Comparison of ENCODE assay signal across 13 cellular contexts in genomic region chr19:38073806-38074685, GRCh38.
A peak's percentile ranks its signal among the peaks of the same experiment; 100 is the strongest.
DNase-seq lines count a peak whose midpoint lies in the region; ATAC-seq and TF ChIP-seq lines count a peak whose summit lies in the region.
"Had no signal": no experiment of that assay in that cellular context is flagged by ENCODE, and none has a peak within 500 bp of the region (broad histone marks: within the 10 kb centered on the region; RNA-seq: fewer than 3 reads in every experiment).

No MANE protein-coding gene starts in this region.

- H3K4me2 ChIP-seq in GM23338 (no peak overlapping the region), hepatocyte (no peak overlapping the region)

- H4K20me1 ChIP-seq in GM23338 (replicated peaks; ENCODE audit: insufficient read depth) (no peaks in the 10 kb centered on the region), hepatocyte (ENCODE audit: insufficient read depth, poor library complexity, severe bottlenecking) (peaks cover 8% of the 10 kb centered on the region)

- H3K27ac ChIP-seq in GM23338 (ENCODE audit: low read depth) (0 out of 2 replicates have a peak overlapping the region, but pooled peaks have one; percentile 66), hepatocyte (no peak overlapping the region)
- H3K27ac ChIP-seq: Peyer's patch had no signal

- peaks cover 8% of the 10 kb centered on the region for H3K4me1 Mint-ChIP-seq in GM23338
- peaks cover 2% of the 10 kb centered on the region for H3K4me1 Mint-ChIP-seq in activated CD4-positive, alpha-beta T cell treated with anti-CD3 and anti-CD28 coated beads, Interleukin-2, amount 10 ng/mL, durations not matched to agents 24 days and 14 days

- DNase-seq in GM23338 (ENCODE audit: low spot score) (peak; percentile 81), NCI-H82 treated with DMSO at 0.1 percent for 48 hours (lab: John Stamatoyannopoulos, UW; ENCODE audit: unreplicated experiment) (peak; percentile 98), hepatocyte (ENCODE audit: low spot score) (peak; percentile 34), retina (peak; percentile 85), COR-L47 (lab: John Stamatoyannopoulos, UW) (no peak), NCI-H2107 treated with DMSO at 0.1 percent for 48 hours (lab: John Stamatoyannopoulos, UW; ENCODE audit: unreplicated experiment) (no peak)
- no peak for DNase-seq in activated CD4-positive, alpha-beta T cell treated with anti-CD3 and anti-CD28 coated beads, Interleukin-2, amount 10 ng/mL, durations not matched to agents 24 days and 14 days
- DNase-seq: activated CD4-positive, CD25-positive, alpha-beta regulatory T cell; activated gamma-delta T cell treated with Interleukin-2 at 50 U/mL for 16 hours; EL had no signal

- no peaks in the 10 kb centered on the region for H3K9me3 ChIP-seq in hepatocyte (ENCODE audit: low read depth)
- H3K9me3 ChIP-seq: Peyer's patch had no signal

- 79% methylated on average over 18 of the region's 18 CpGs for whole genome bisulfite sequencing in hepatocyte (ENCODE audit: low lambda C conversion rate, missing lambda C conversion rate)

- H3K27me3 Mint-ChIP-seq in GM23338 (ENCODE audit: insufficient read depth, low read depth, poor library complexity): peaks cover 9% of the 10 kb centered on the region
- H3K27me3 Mint-ChIP-seq in activated CD4-positive, alpha-beta T cell treated with anti-CD3 and anti-CD28 coated beads, Interleukin-2, amount 10 ng/mL, durations not matched to agents 24 days and 14 days: no peaks in the 10 kb centered on the region
- H3K27me3 Mint-ChIP-seq: stimulated activated naive CD8-positive, alpha-beta T cell treated with anti-CD3 and anti-CD28 coated beads, Interleukin-15, Interleukin-2, amounts not matched to agents 100 ng/mL and 50 ng/mL, for 24 hours had no signal

- ATAC-seq in GM23338: peak; percentile 99
- ATAC-seq in HG02840 (IDR thresholded peaks at IDR 0.05; ENCODE audit: low FRiP score, unreplicated experiment): no peak

- H3K4me3 ChIP-seq in GM23338 (no peak overlapping the region), hepatocyte (no peak overlapping the region)
- H3K4me3 ChIP-seq: Peyer's patch had no signal

- no peak overlapping the region for H3K4me3 Mint-ChIP-seq in GM23338
- H3K4me3 Mint-ChIP-seq in activated CD4-positive, alpha-beta T cell treated with anti-CD3 and anti-CD28 coated beads, Interleukin-2, amount 10 ng/mL, durations not matched to agents 24 days and 14 days: no peak overlapping the region
- H3K4me3 Mint-ChIP-seq: stimulated activated naive CD8-positive, alpha-beta T cell treated with anti-CD3 and anti-CD28 coated beads, Interleukin-15, Interleukin-2, amounts not matched to agents 100 ng/mL and 50 ng/mL, for 24 hours had no signal

- TF ChIP-seq CTCF in GM23338 (conservative IDR thresholded peaks at IDR 0.05; ENCODE audit: low read depth in 2 of 2): peak; percentile 63 to 90
- TF ChIP-seq CTCF in hepatocyte (IDR thresholded peaks at IDR 0.05; ENCODE audit: poor library complexity): peak; percentile 26

- H3F3A ChIP-seq in GM23338 (replicated peaks; ENCODE audit: low read depth): no peaks in the 10 kb centered on the region

- 0 out of 2 replicates have a peak overlapping the region, but pooled peaks have one; percentile 47 for H3K27ac Mint-ChIP-seq in GM23338
- no peak overlapping the region for H3K27ac Mint-ChIP-seq in activated CD4-positive, alpha-beta T cell treated with anti-CD3 and anti-CD28 coated beads, Interleukin-2, amount 10 ng/mL, durations not matched to agents 24 days and 14 days
- H3K27ac Mint-ChIP-seq: stimulated activated naive CD8-positive, alpha-beta T cell treated with anti-CD3 and anti-CD28 coated beads, Interleukin-15, Interleukin-2, amounts not matched to agents 100 ng/mL and 50 ng/mL, for 24 hours had no signal

- H3K36me3 ChIP-seq in GM23338 (ENCODE audit: insufficient read depth): no peaks in the 10 kb centered on the region
- no peaks in the 10 kb centered on the region for H3K36me3 ChIP-seq in hepatocyte (replicated peaks; ENCODE audit: insufficient read depth, low read depth)

- no peaks in the 10 kb centered on the region for H3K9me2 ChIP-seq in GM23338 (ENCODE audit: insufficient read depth)
- no peaks in the 10 kb centered on the region for H3K9me2 ChIP-seq in hepatocyte (replicated peaks; ENCODE audit: insufficient read depth)

- H2AFZ ChIP-seq in GM23338 (no peak overlapping the region), hepatocyte (no peak overlapping the region)

- intact Hi-C loops in activated CD4-positive, alpha-beta T cell treated with anti-CD3 and anti-CD28 coated beads, Interleukin-2, amount 10 ng/mL, durations not matched to agents 24 days and 14 days (cut with micrococcal nuclease): no loop called here

- peaks cover 5% of the 10 kb centered on the region; the same call in 2 of the 3 replicates for H3K36me3 Mint-ChIP-seq in GM23338 (ENCODE audit: low read depth)
- no peaks in the 10 kb centered on the region for H3K36me3 Mint-ChIP-seq in activated CD4-positive, alpha-beta T cell treated with anti-CD3 and anti-CD28 coated beads, Interleukin-2, amount 10 ng/mL, durations not matched to agents 24 days and 14 days (ENCODE audit: low read depth)

- H3K79me2 ChIP-seq in GM23338 (replicated peaks; ENCODE audit: insufficient read depth) (no peaks in the 10 kb centered on the region; the same call in 1 of the 2 replicates), hepatocyte (peaks cover 2% of the 10 kb centered on the region)

- H3K27me3 ChIP-seq in GM23338 (ENCODE audit: insufficient read depth) (no peaks in the 10 kb centered on the region), hepatocyte (no peaks in the 10 kb centered on the region)
- H3K27me3 ChIP-seq: Peyer's patch had no signal

- H3K4me1 ChIP-seq in GM23338 (ENCODE audit: insufficient read depth) (no peaks in the 10 kb centered on the region), hepatocyte (ENCODE audit: insufficient read depth) (no peaks in the 10 kb centered on the region)
- H3K4me1 ChIP-seq: Peyer's patch had no signal

- H3K9me3 Mint-ChIP-seq in GM23338: peaks cover 2% of the 10 kb centered on the region; the same call in 2 of the 3 replicates
- H3K9me3 Mint-ChIP-seq in activated CD4-positive, alpha-beta T cell treated with anti-CD3 and anti-CD28 coated beads, Interleukin-2, amount 10 ng/mL, durations not matched to agents 24 days and 14 days: no peaks in the 10 kb centered on the region
- H3K9me3 Mint-ChIP-seq: stimulated activated naive CD8-positive, alpha-beta T cell treated with anti-CD3 and anti-CD28 coated beads, Interleukin-15, Interleukin-2, amounts not matched to agents 100 ng/mL and 50 ng/mL, for 24 hours had no signal

TF ChIP-seq in GM23338, 12 proteins besides CTCF, POLR2A, EP300 and RAD21 (continues in another document):
- no peak for TF ChIP-seq CREB1 (CRISPR knock-in tag; IDR thresholded peaks at IDR 0.05; ENCODE audit: low read depth)
- TF ChIP-seq ZNF462 (CRISPR knock-in tag; IDR thresholded peaks at IDR 0.05): no peak
- no peak for TF ChIP-seq NANOG (IDR thresholded peaks at IDR 0.05; ENCODE audit: borderline replicate concordance)

Comparison
In these comparisons a context has a peak if more than half of its experiments do, and no peak if none do; other contexts are left out.
1. DNase-seq: peak in GM23338 (single experiment), NCI-H82 treated with DMSO at 0.1 percent for 48 hours (single experiment), hepatocyte (single experiment) and retina (single experiment); none in COR-L47 (single experiment), NCI-H2107 treated with DMSO at 0.1 percent for 48 hours (single experiment) and activated CD4-positive, alpha-beta T cell treated with anti-CD3 and anti-CD28 coated beads, Interleukin-2, amount 10 ng/mL, durations not matched to agents 24 days and 14 days (single experiment).